Comparison of ENCODE assay signal across 18 cellular contexts in genomic region chr10:29795856-29796255, GRCh38.
DNase-seq lines count a peak whose midpoint lies in the region; ATAC-seq and TF ChIP-seq lines count a peak whose summit lies in the region.
"Had no signal": no experiment of that assay in that cellular context is flagged by ENCODE, and none has a peak within 500 bp of the region (broad histone marks: within the 10 kb centered on the region; RNA-seq: fewer than 3 reads in every experiment).

No MANE protein-coding gene starts in this region.

- intact Hi-C loops in sciatic nerve (cut with DNase I) (no loop called here), Caco-2 (cut with micrococcal nuclease; ENCODE audit: unreplicated experiment) (no loop called here)

- DNase-seq in AG20443 (ENCODE audit: low spot score), result peak; percentile 45
- peak in 1 of 2 experiments; percentile 40 for DNase-seq in SJSA1 (ENCODE audit: low read depth in 1 of 2, low spot score in 2 of 2)
- DNase-seq in fibroblast of the aortic adventitia (ENCODE audit: low read depth), result peak; percentile 64
- no peak for DNase-seq in sciatic nerve (ENCODE audit: low spot score)
- no peak for DNase-seq in ecto neural progenitor cell (ENCODE audit: low spot score)
- DNase-seq in activated CD8-positive, alpha-beta memory T cell treated with anti-CD3 and anti-CD28 coated beads, Interleukin-2, amount 50 U/mL, for 4 hours, result no peak
- no peak for DNase-seq in Caco-2
- DNase-seq: activated T-cell treated with anti-CD3 and anti-CD28 coated beads, Interleukin-2, amount 50 U/mL, for 4 hours; head of caudate nucleus; Karpas-422; NCI-H1930; NCI-H69; T-helper 1 cell; trophoblast cell had no signal

- H3K9me3 Mint-ChIP-seq in Caco-2 (ENCODE audit: unreplicated experiment), result no peaks in the 10 kb centered on the region
- H3K9me3 Mint-ChIP-seq: activated T-cell treated with anti-CD3 and anti-CD28 coated beads, Interleukin-2, amount 50 U/mL, for 4 hours; neural crest cell had no signal

- no peak overlapping the region for H3K4me3 Mint-ChIP-seq in Caco-2 (ENCODE audit: unreplicated experiment)
- H3K4me3 Mint-ChIP-seq: activated T-cell treated with anti-CD3 and anti-CD28 coated beads, Interleukin-2, amount 50 U/mL, for 4 hours; neural crest cell had no signal

- no TSS peak for BruUV-seq in Caco-2 (replicated peaks; lab: Mats Ljungman, UMichigan)

- ATAC-seq in sciatic nerve, result peak; percentile 53
- ATAC-seq in HG03159 (IDR thresholded peaks at IDR 0.05; ENCODE audit: unreplicated experiment), result no peak
- ATAC-seq: activated CD4-positive, CD25-positive, alpha-beta regulatory T cell treated with anti-CD3 and anti-CD28 coated beads, Interleukin-2, amount 50 U/mL, for 24 hours; activated T-cell treated with anti-CD3 and anti-CD28 coated beads, Interleukin-2, amount 50 U/mL, for 4 hours; left lobe of liver had no signal

- CTCF ChIA-PET in Caco-2 (lab: Charles Lee), result no interaction called here

- H3K4me1 Mint-ChIP-seq in Caco-2 (ENCODE audit: low read depth, unreplicated experiment), result peaks cover 13% of the 10 kb centered on the region
- H3K4me1 Mint-ChIP-seq: neural crest cell had no signal

- H3K9me3 ChIP-seq in SJSA1 (replicated peaks) (no peaks in the 10 kb centered on the region), Caco-2 (no peaks in the 10 kb centered on the region)

- POLR2A ChIA-PET in Caco-2 (lab: Charles Lee), result no interaction called here

- peak overlapping the region; percentile 87 for H3K27ac ChIP-seq in SJSA1

- H3K27me3 ChIP-seq in SJSA1 (replicated peaks) (no peaks in the 10 kb centered on the region), Caco-2 (replicated peaks; ENCODE audit: control insufficient read depth, insufficient read depth, low read length) (no peaks in the 10 kb centered on the region)

- TF ChIP-seq CTCF in fibroblast of the aortic adventitia (IDR thresholded peaks at IDR 0.05; ENCODE audit: insufficient read depth, low read length) (no peak), Caco-2 (IDR thresholded peaks at IDR 0.05; ENCODE audit: insufficient read depth in 1 of 2, low read depth in 1 of 2, low read length in 1 of 2, severe bottlenecking in 1 of 2, unreplicated experiment in 1 of 2) (no peak)

- H3K36me3 ChIP-seq in SJSA1 (no peaks in the 10 kb centered on the region), Caco-2 (ENCODE audit: control insufficient read depth, insufficient read depth, low read length) (no peaks in the 10 kb centered on the region)

- H3K4me3 ChIP-seq in SJSA1, result no peak overlapping the region
- no peak overlapping the region for H3K4me3 ChIP-seq in fibroblast of the aortic adventitia (ENCODE audit: low read depth, low read length)
- H3K4me3 ChIP-seq in Caco-2 (ENCODE audit: low read depth, low read length), result no peak overlapping the region

- H3K36me3 Mint-ChIP-seq in Caco-2 (ENCODE audit: insufficient read depth, unreplicated experiment), result no peaks in the 10 kb centered on the region

- H3K27ac Mint-ChIP-seq in Caco-2 (ENCODE audit: unreplicated experiment), result no peak overlapping the region

- H3K4me1 ChIP-seq in SJSA1 (replicated peaks) (peaks cover 45% of the 10 kb centered on the region), Caco-2 (peaks cover 7% of the 10 kb centered on the region; the same call in 1 of the 2 replicates)

- H3K27me3 Mint-ChIP-seq in Caco-2 (ENCODE audit: insufficient read depth, unreplicated experiment), result no peaks in the 10 kb centered on the region

Comparison
In these comparisons a context has a peak if more than half of its experiments do, and no peak if none do; other contexts are left out.
1. DNase-seq: peak in AG20443 (single experiment) and fibroblast of the aortic adventitia (single experiment); none in sciatic nerve (single experiment), ecto neural progenitor cell (single experiment), activated CD8-positive, alpha-beta memory T cell treated with anti-CD3 and anti-CD28 coated beads, Interleukin-2, amount 50 U/mL, for 4 hours (single experiment) and Caco-2 (0 of 2).